In the genomic region with DNA sequence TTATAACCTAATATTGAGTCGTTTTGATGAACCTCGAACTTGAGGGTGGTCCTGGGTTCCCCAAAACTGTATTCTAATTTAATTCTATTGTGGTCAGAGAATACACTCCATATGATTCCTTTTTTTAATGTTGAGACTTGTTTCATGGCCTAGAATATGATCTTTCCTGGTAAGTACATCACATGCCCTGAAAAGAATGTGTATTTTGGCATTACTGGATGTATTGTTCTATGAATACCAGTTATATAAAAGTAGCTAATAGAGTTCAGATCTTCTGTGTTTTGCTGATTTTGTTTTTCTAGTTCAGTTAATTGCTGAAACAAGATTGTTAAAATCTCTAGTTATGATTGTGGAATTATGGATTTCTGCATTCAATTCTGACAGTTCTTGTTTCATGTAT, we compare ENCODE assay signal across 23 cellular contexts. TPM values are rescaled to one million over a fixed set of nuclear protein-coding genes. Genes with fewer than 3 reads are reported as not detected.
A peak's percentile ranks its signal among the peaks of the same experiment; 100 is the strongest.
DNase-seq lines count a peak whose midpoint lies in the region; ATAC-seq, FAIRE-seq and TF ChIP-seq lines count a peak whose summit lies in the region.
"Had no signal": no experiment of that assay in that cellular context is flagged by ENCODE, and none has a peak within 500 bp of the region (broad histone marks: within the 10 kb centered on the region; RNA-seq: fewer than 3 reads in every experiment).

No MANE protein-coding gene starts in this region.

- H3K27me3 ChIP-seq in astrocyte (ENCODE audit: insufficient read depth, low read length) (no peaks in the 10 kb centered on the region), endothelial cell of umbilical vein (ENCODE audit: control insufficient read depth in 2 of 2, insufficient read depth in 2 of 2, low read length in 2 of 2) (no peaks in the 10 kb centered on the region)
- H3K27me3 ChIP-seq: BE2C, BLaER1 had no signal

- H3K9me3 ChIP-seq in A549, result no peaks in the 10 kb centered on the region
- H3K9me3 ChIP-seq in astrocyte (ENCODE audit: insufficient read depth, low read depth, low read length), result no peaks in the 10 kb centered on the region
- no peaks in the 10 kb centered on the region for H3K9me3 ChIP-seq in endothelial cell of umbilical vein (replicated peaks; ENCODE audit: control insufficient read depth, insufficient read depth, low read length)
- H3K9me3 ChIP-seq: BE2C, Caco-2 had no signal

- no peaks in the 10 kb centered on the region for H3K27me3 Mint-ChIP-seq in astrocyte (ENCODE audit: low read depth, unreplicated experiment)
- no peaks in the 10 kb centered on the region for H3K27me3 Mint-ChIP-seq in activated CD4-positive, alpha-beta T cell treated with anti-CD3 and anti-CD28 coated beads for 36 hours
- H3K27me3 Mint-ChIP-seq: CD4-positive, CD25-positive, alpha-beta regulatory T cell had no signal

- H3K4me2 ChIP-seq in A549, result no peak overlapping the region
- no peak overlapping the region for H3K4me2 ChIP-seq in astrocyte (ENCODE audit: low read length)
- no peak overlapping the region for H3K4me2 ChIP-seq in endothelial cell of umbilical vein (ENCODE audit: insufficient read depth, low read length)
- H3K4me2 ChIP-seq: BLaER1 had no signal

- no peak for TF ChIP-seq EP300 in A549 (IDR thresholded peaks at IDR 0.05)

- H3K4me1 ChIP-seq in A549, result no peaks in the 10 kb centered on the region
- H3K4me1 ChIP-seq in astrocyte (ENCODE audit: insufficient read depth, low read length), result no peaks in the 10 kb centered on the region
- H3K4me1 ChIP-seq in endothelial cell of umbilical vein (ENCODE audit: control insufficient read depth, extremely low read depth, insufficient read depth, low read length), result peaks cover 3% of the 10 kb centered on the region
- H3K4me1 ChIP-seq: BE2C, BLaER1, Caco-2 had no signal

- no peak overlapping the region for H3K9ac ChIP-seq in astrocyte (ENCODE audit: low read length)
- no peak overlapping the region for H3K9ac ChIP-seq in endothelial cell of umbilical vein (replicated peaks; ENCODE audit: extremely low read depth, insufficient read depth, low read length)
- H3K9ac ChIP-seq: BLaER1 had no signal

- no peak for TF ChIP-seq POLR2A in A549 (IDR thresholded peaks at IDR 0.05; ENCODE audit: low read length)
- TF ChIP-seq POLR2A in endothelial cell of umbilical vein (IDR thresholded peaks at IDR 0.05; ENCODE audit: low read depth, low read length), result no peak

- no peak overlapping the region for H3K4me3 Mint-ChIP-seq in astrocyte (ENCODE audit: unreplicated experiment)
- H3K4me3 Mint-ChIP-seq in activated CD4-positive, alpha-beta T cell treated with anti-CD3 and anti-CD28 coated beads for 36 hours, result no peak overlapping the region
- H3K4me3 Mint-ChIP-seq: CD14-positive monocyte; CD4-positive, CD25-positive, alpha-beta regulatory T cell; CD8-positive, alpha-beta T cell had no signal

- H3K4me3 ChIP-seq in A549 (no peak overlapping the region), astrocyte (ENCODE audit: insufficient read depth, low read depth, low read length) (no peak overlapping the region), endothelial cell of umbilical vein (replicated peaks in 1 of 3; ENCODE audit: insufficient read depth in 1 of 3, low read depth in 1 of 3, low read length in 3 of 3) (no peak overlapping the region), fibroblast of the aortic adventitia (ENCODE audit: low read depth, low read length) (no peak overlapping the region)
- H3K4me3 ChIP-seq: BLaER1 had no signal

- peaks cover 2% of the 10 kb centered on the region for H3K36me3 Mint-ChIP-seq in astrocyte (ENCODE audit: low read depth, unreplicated experiment)
- no peaks in the 10 kb centered on the region for H3K36me3 Mint-ChIP-seq in activated CD4-positive, alpha-beta T cell treated with anti-CD3 and anti-CD28 coated beads for 36 hours (ENCODE audit: low read depth)
- H3K36me3 Mint-ChIP-seq: CD14-positive monocyte; CD4-positive, CD25-positive, alpha-beta regulatory T cell; CD8-positive, alpha-beta T cell had no signal

- peaks cover 45% of the 10 kb centered on the region for H3K79me2 ChIP-seq in astrocyte (ENCODE audit: insufficient read depth, low read length)
- peaks cover 28% of the 10 kb centered on the region for H3K79me2 ChIP-seq in endothelial cell of umbilical vein (ENCODE audit: control insufficient read depth, insufficient read depth, low read length)

- peaks cover 16% of the 10 kb centered on the region for H3K4me1 Mint-ChIP-seq in astrocyte (ENCODE audit: low read depth, unreplicated experiment)
- no peaks in the 10 kb centered on the region for H3K4me1 Mint-ChIP-seq in activated CD4-positive, alpha-beta T cell treated with anti-CD3 and anti-CD28 coated beads for 36 hours
- H3K4me1 Mint-ChIP-seq: CD14-positive monocyte; CD4-positive, CD25-positive, alpha-beta regulatory T cell had no signal

- POLR2A ChIA-PET in A549 (lab: Yijun Ruan, JAX) (no interaction called here), endothelial cell of umbilical vein (lab: Charles Lee) (interaction anchor here (0.8 kb wide), 1 partner anchor 19 kb away, joined by 3 read pairs; the partner anchor contains the start of gene PRRG1)
- POLR2A ChIA-PET in activated CD4-positive, alpha-beta T cell treated with anti-CD3 and anti-CD28 coated beads for 36 hours (lab: Charles Lee), result no interaction called here

- dilution Hi-C loops in endothelial cell of umbilical vein (cut with MboI; ENCODE audit: extremely low pct_ligation_motif_present, low sequenced_read_pairs), result no loop called here

- TF ChIP-seq CTCF in A549 (IDR thresholded peaks at IDR 0.05), result no peak
- no peak for TF ChIP-seq CTCF in astrocyte (IDR thresholded peaks at IDR 0.05; ENCODE audit: insufficient read depth, low read depth, low read length)
- TF ChIP-seq CTCF in endothelial cell of umbilical vein (IDR thresholded peaks at IDR 0.05; ENCODE audit: extremely low read depth in 1 of 2, insufficient read depth in 1 of 2, low read depth in 1 of 2, low read length in 2 of 2), result no peak
- TF ChIP-seq CTCF in fibroblast of the aortic adventitia (IDR thresholded peaks at IDR 0.05; ENCODE audit: insufficient read depth, low read length), result no peak
- TF ChIP-seq CTCF in omental fat pad (IDR thresholded peaks at IDR 0.05), result no peak

- 65% methylated on average over 2 of the region's 2 CpGs for WGBS in A549 (ENCODE audit: missing lambda C conversion rate)

- FAIRE-seq in A549 (lab: Jason Lieb, UNC), result peak; percentile 61
- peak; percentile 39 for FAIRE-seq in astrocyte (lab: Jason Lieb, UNC)
- peak; percentile 43 for FAIRE-seq in endothelial cell of umbilical vein (lab: Jason Lieb, UNC)
- FAIRE-seq: D721Med, G401.6, GM12891, GM19239 had no signal

- CTCF ChIA-PET in A549 (lab: Yijun Ruan, JAX), result no interaction called here
- CTCF ChIA-PET in endothelial cell of umbilical vein (lab: Charles Lee), result no interaction called here
- CTCF ChIA-PET in activated CD4-positive, alpha-beta T cell treated with anti-CD3 and anti-CD28 coated beads for 36 hours (lab: Charles Lee), result interaction anchor here (0.8 kb wide), 1 partner anchor 318 kb away, joined by 3 read pairs; the partner anchor contains the start of gene XK

- DNase-seq in A549 (ENCODE audit: low read depth in 1 of 2, low spot score in 1 of 2), result no peak
- DNase-seq in astrocyte (ENCODE audit: low read depth), result no peak
- peak; percentile 60 for DNase-seq in endothelial cell of umbilical vein (ENCODE audit: low read depth, low spot score)
- peak; percentile 48 for DNase-seq in fibroblast of the aortic adventitia (ENCODE audit: low read depth)
- DNase-seq in omental fat pad (ENCODE audit: low spot score), result no peak
- no peak for DNase-seq in cerebellum (ENCODE audit: low spot score)
- DNase-seq in activated CD4-positive, alpha-beta T cell treated with anti-CD3 and anti-CD28 coated beads for 36 hours, result no peak
- DNase-seq: ACHN; BE2C; C1 segment of cervical spinal cord; Caco-2; Calu3; CD4-positive, CD25-positive, alpha-beta regulatory T cell; CD8-positive, alpha-beta T cell; DMS79 treated with DMSO at 0.1 percent for 48 hours; GF-D8 had no signal

- no peaks in the 10 kb centered on the region for H3K9me3 Mint-ChIP-seq in astrocyte (ENCODE audit: unreplicated experiment)
- peaks cover 2% of the 10 kb centered on the region for H3K9me3 Mint-ChIP-seq in activated CD4-positive, alpha-beta T cell treated with anti-CD3 and anti-CD28 coated beads for 36 hours (ENCODE audit: low read depth)
- H3K9me3 Mint-ChIP-seq: CD8-positive, alpha-beta T cell had no signal

- H3K36me3 ChIP-seq in astrocyte (ENCODE audit: insufficient read depth, low read length) (no peaks in the 10 kb centered on the region), endothelial cell of umbilical vein (ENCODE audit: control insufficient read depth in 2 of 2, extremely low read depth in 1 of 2, insufficient read depth in 2 of 2, low read length in 2 of 2) (no peaks in the 10 kb centered on the region)
- H3K36me3 ChIP-seq: BE2C, BLaER1 had no signal

- TF ChIP-seq RAD21 in A549 (conservative IDR thresholded peaks at IDR 0.05 in 1 of 2, IDR thresholded peaks at IDR 0.05 in 1 of 2), result no peak

- H2AFZ ChIP-seq in astrocyte (ENCODE audit: low read depth, low read length), result no peak overlapping the region
- H2AFZ ChIP-seq in endothelial cell of umbilical vein (ENCODE audit: low read depth, low read length), result no peak overlapping the region

- H3K27ac ChIP-seq in A549 (no peak overlapping the region), astrocyte (ENCODE audit: low read depth, low read length) (no peak overlapping the region), endothelial cell of umbilical vein (ENCODE audit: insufficient read depth, low read depth, low read length) (no peak overlapping the region)
- H3K27ac ChIP-seq: 22Rv1, BLaER1 had no signal

- H4K20me1 ChIP-seq in astrocyte (ENCODE audit: insufficient read depth, low read length), result no peaks in the 10 kb centered on the region
- H4K20me1 ChIP-seq in endothelial cell of umbilical vein (replicated peaks; ENCODE audit: control insufficient read depth, extremely low read depth, insufficient read depth, low read length), result peaks cover 3% of the 10 kb centered on the region
- H4K20me1 ChIP-seq: BLaER1 had no signal

- no TSS peak for BruUV-seq in endothelial cell of umbilical vein (replicated peaks; lab: Mats Ljungman, UMichigan)

- no peak for ATAC-seq in A549
- ATAC-seq in omental fat pad (ENCODE audit: low FRiP score), result no peak
- ATAC-seq in activated CD4-positive, alpha-beta T cell treated with anti-CD3 and anti-CD28 coated beads for 36 hours, result no peak
- ATAC-seq: CD8-positive, alpha-beta T cell had no signal

- H3K27ac Mint-ChIP-seq in astrocyte (ENCODE audit: unreplicated experiment), result no peak overlapping the region
- no peak overlapping the region for H3K27ac Mint-ChIP-seq in activated CD4-positive, alpha-beta T cell treated with anti-CD3 and anti-CD28 coated beads for 36 hours
- H3K27ac Mint-ChIP-seq: CD14-positive monocyte; CD4-positive, CD25-positive, alpha-beta regulatory T cell; CD8-positive, alpha-beta T cell had no signal

- intact Hi-C loops in endothelial cell of umbilical vein (cut with micrococcal nuclease), result no loop called here
- intact Hi-C loops in activated CD4-positive, alpha-beta T cell treated with anti-CD3 and anti-CD28 coated beads for 36 hours (cut with DNase I, micrococcal nuclease), result no loop called here

- H3K9me1 ChIP-seq in endothelial cell of umbilical vein (replicated peaks; ENCODE audit: control insufficient read depth, extremely low read depth, insufficient read depth, low read length), result no peaks in the 10 kb centered on the region

RNA-seq across cellular contexts. Expression of gene PRRG1, which starts 18.8 kb away (rescaled TPM):
- 11.3 and 15.9 TPM in 2 replicates for polyA plus RNA-seq in A549 (2011; rRNA removed)
- polyA plus RNA-seq in A549 (2012; cell fraction: cytosol; rRNA removed), result 3.0 and 3.7 TPM in 2 replicates
- polyA plus RNA-seq in A549 (2012; cell fraction: nucleus; rRNA removed), result 2.9 and 4.2 TPM in 2 replicates
- polyA plus RNA-seq in A549 (2017; fragmentation: RNase III; extraction: RNeasy Plus Mini Kit Qiagen cat#74134 plus additional on column Dnase treatment), result 4.7 to 5.0 TPM (median 5.0 TPM) in 3 replicates
- polyA minus RNA-seq in A549 (2011; rRNA and poly(A)+ RNA removed), result 13.6 and 14.5 TPM in 2 replicates
- 33.0 and 33.7 TPM in 2 replicates for total RNA-seq in astrocyte
- total RNA-seq in endothelial cell of umbilical vein, result 28.3 and 37.6 TPM in 2 replicates
- 46.3 TPM in 2 replicates for polyA plus RNA-seq in endothelial cell of umbilical vein
- 22.4 and 22.5 TPM in 2 replicates for polyA plus RNA-seq in endothelial cell of umbilical vein (2011; cell fraction: cytosol; rRNA removed)
- 29.3 and 33.3 TPM in 2 replicates for polyA plus RNA-seq in endothelial cell of umbilical vein (2011; cell fraction: nucleus; rRNA removed)
- 28.8 and 39.5 TPM in 2 replicates for polyA plus RNA-seq in endothelial cell of umbilical vein (2012)
- polyA minus RNA-seq in endothelial cell of umbilical vein, result 91.0 and 105 TPM in 2 replicates
- polyA minus RNA-seq in endothelial cell of umbilical vein (2011; cell fraction: cytosol; rRNA and poly(A)+ RNA removed), result 10.9 TPM
- 57.9 and 77.3 TPM in 2 replicates for polyA minus RNA-seq in endothelial cell of umbilical vein (2011; cell fraction: nucleus; rRNA and poly(A)+ RNA removed)
- 10.0 and 15.3 TPM in 2 replicates for total RNA-seq in fibroblast of the aortic adventitia (ENCODE audit: low replicate concordance)
- total RNA-seq in omental fat pad, result 10 to 100 TPM; 10.9 to 21.8 (median 18.2) TPM
- 13.2 TPM for total RNA-seq in cerebellum
- not detected for total RNA-seq in activated CD4-positive, alpha-beta T cell treated with anti-CD3 and anti-CD28 coated beads for 36 hours
- total RNA-seq: CD4-positive, CD25-positive, alpha-beta regulatory T cell; CD8-positive, alpha-beta T cell had no signal
- polyA plus RNA-seq: CD4-positive, CD25-positive, alpha-beta regulatory T cell had no signal

Comparison
In these comparisons a context has a peak if more than half of its experiments do, and no peak if none do; other contexts are left out.
1. DNase-seq: peak in endothelial cell of umbilical vein (single experiment) and fibroblast of the aortic adventitia (single experiment); none in A549 (0 of 2), astrocyte (single experiment), omental fat pad (single experiment), cerebellum (single experiment) and activated CD4-positive, alpha-beta T cell treated with anti-CD3 and anti-CD28 coated beads for 36 hours (single experiment).
2. RNA of gene PRRG1, which starts 18.8 kb away (total RNA-seq): 28.3 to 37.6 TPM in endothelial cell of umbilical vein, 33.0 to 33.7 TPM in astrocyte, 10.9 to 21.8 TPM in omental fat pad, 10.0 to 15.3 TPM in fibroblast of the aortic adventitia and 13.2 TPM in cerebellum (single experiment); not detected in activated CD4-positive, alpha-beta T cell treated with anti-CD3 and anti-CD28 coated beads for 36 hours; every median in the first group is over 10 times any median in the second.